In genomic region chr13:26468203-26468602, GRCh38 we compare ENCODE assay signal across 17 cellular contexts.
A peak's percentile ranks its signal among the peaks of the same experiment; 100 is the strongest.
DNase-seq lines count a peak whose midpoint lies in the region; ATAC-seq, FAIRE-seq and TF ChIP-seq lines count a peak whose summit lies in the region.
"Had no signal": no experiment of that assay in that cellular context is flagged by ENCODE, and none has a peak within 500 bp of the region (broad histone marks: within the 10 kb centered on the region; RNA-seq: fewer than 3 reads in every experiment).

No MANE protein-coding gene starts in this region.

- no peaks in the 10 kb centered on the region for H3K9me1 ChIP-seq in IMR-90 (ENCODE audit: insufficient read depth, low read length)

- no peak for ATAC-seq in IMR-90 (ENCODE audit: low read depth)

- dilution Hi-C loops in IMR-90 (cut with HindIII; ENCODE audit: low sequenced_read_pairs, unreplicated experiment), result no loop called here

- H2AK5ac ChIP-seq in IMR-90 (ENCODE audit: low read depth, low read length), result no peak overlapping the region

- TF ChIP-seq RAD21 in IMR-90 (IDR thresholded peaks at IDR 0.05; ENCODE audit: low read length), result no peak

- no peak overlapping the region for H2BK120ac ChIP-seq in IMR-90 (ENCODE audit: low read depth, low read length)

- H3K14ac ChIP-seq in IMR-90 (replicated peaks; ENCODE audit: low read depth, low read length), result no peak overlapping the region

- DNase-seq in IMR-90, result no peak
- peak; percentile 71 for DNase-seq in NCI-H146 (lab: John Stamatoyannopoulos, UW)
- peak; percentile 37 for DNase-seq in cerebellum (ENCODE audit: low spot score)
- no peak for DNase-seq in neural crest cell (ENCODE audit: low read depth, low spot score)
- DNase-seq in stimulated activated CD4-positive, alpha-beta T cell treated with anti-CD3 and anti-CD28 coated beads, Interleukin-1b, Interleukin-23, amount 100 ng/mL, for 48 hours, result no peak
- DNase-seq in RCC 7860 (ENCODE audit: low spot score), result no peak
- DNase-seq in T-helper 1 cell, result no peak
- DNase-seq: ACHN; CD8-positive, alpha-beta memory T cell; GOT3; KBM-7; NCI-H2029; NCI-H2171 treated with DMSO at 0.1 percent for 48 hours; NCI-H446; NCI-H526 treated with DMSO at 0.1 percent for 48 hours; SJCRH30 had no signal

- no peaks in the 10 kb centered on the region; the same call in 1 of the 2 replicates for H3K9me3 ChIP-seq in IMR-90 (ENCODE audit: control insufficient read depth, insufficient read depth, low read length)
- H3K9me3 ChIP-seq: SJCRH30 had no signal

- no peak overlapping the region for H3K4me3 Mint-ChIP-seq in neural crest cell
- H3K4me3 Mint-ChIP-seq: CD8-positive, alpha-beta memory T cell had no signal

- in situ Hi-C loops in IMR-90 (cut with MboI; ENCODE audit: low sequenced_read_pairs), result no loop called here

- no peaks in the 10 kb centered on the region for H3K36me3 Mint-ChIP-seq in neural crest cell (ENCODE audit: low read depth)
- H3K36me3 Mint-ChIP-seq: CD8-positive, alpha-beta memory T cell had no signal

- TF ChIP-seq POLR2A in IMR-90 (IDR thresholded peaks at IDR 0.05; ENCODE audit: low read depth, low read length), result no peak

- peak overlapping the region; percentile 8 for H2AFZ ChIP-seq in IMR-90 (replicated peaks; ENCODE audit: low read length, poor library complexity)

- no peak overlapping the region for H3K27ac ChIP-seq in IMR-90 (ENCODE audit: insufficient read depth, low read length)
- H3K27ac ChIP-seq: RWPE1, SJCRH30 had no signal

- no peaks in the 10 kb centered on the region for H3K36me3 ChIP-seq in IMR-90 (ENCODE audit: control insufficient read depth, insufficient read depth, low read length)
- H3K36me3 ChIP-seq: SJCRH30 had no signal

- CTCF ChIA-PET in IMR-90 (lab: Yijun Ruan, JAX), result no interaction called here

- H3K56ac ChIP-seq in IMR-90 (ENCODE audit: extremely low read depth, insufficient read depth, low read length), result no peak overlapping the region

- no peak overlapping the region for H3K9ac ChIP-seq in IMR-90 (ENCODE audit: low read depth, low read length)

- H3K23ac ChIP-seq in IMR-90 (ENCODE audit: low read depth, low read length), result no peak overlapping the region

- H2BK15ac ChIP-seq in IMR-90 (ENCODE audit: low read depth, low read length), result no peak overlapping the region

- peaks cover 2% of the 10 kb centered on the region for H3K4me1 ChIP-seq in IMR-90 (ENCODE audit: control insufficient read depth, insufficient read depth, low read length)

- H3K4me2 ChIP-seq in IMR-90 (ENCODE audit: low read depth, low read length), result no peak overlapping the region

- no peak overlapping the region for H4K91ac ChIP-seq in IMR-90 (ENCODE audit: insufficient read depth, low read depth, low read length)

- H3K9me3 Mint-ChIP-seq in neural crest cell, result peaks cover 3% of the 10 kb centered on the region
- H3K9me3 Mint-ChIP-seq: CD8-positive, alpha-beta memory T cell had no signal

- no peak overlapping the region for H2BK20ac ChIP-seq in IMR-90 (ENCODE audit: low read depth, low read length)

- H3K4me1 Mint-ChIP-seq in neural crest cell, result peaks cover 10% of the 10 kb centered on the region
- H3K4me1 Mint-ChIP-seq: CD8-positive, alpha-beta memory T cell had no signal

- H3K79me1 ChIP-seq in IMR-90 (ENCODE audit: low read depth in 1 of 2, low read length in 2 of 2), result no peaks in the 10 kb centered on the region

- TF ChIP-seq CTCF in IMR-90 (conservative IDR thresholded peaks at IDR 0.05; ENCODE audit: low read depth, low read length) (no peak), neural crest cell (conservative IDR thresholded peaks at IDR 0.05) (no peak)

- H3K4ac ChIP-seq in IMR-90 (ENCODE audit: low read depth, low read length), result no peak overlapping the region

- no peak overlapping the region for H4K8ac ChIP-seq in IMR-90 (ENCODE audit: low read depth in 2 of 2, low read length in 2 of 2)

- H2AK9ac ChIP-seq in IMR-90 (replicated peaks; ENCODE audit: low read depth, low read length, poor library complexity), result no peak overlapping the region

- H3K18ac ChIP-seq in IMR-90 (ENCODE audit: low read depth, low read length), result no peak overlapping the region

- no peaks in the 10 kb centered on the region for H4K20me1 ChIP-seq in IMR-90 (ENCODE audit: insufficient read depth, low read length)

- peaks cover 5% of the 10 kb centered on the region; the same call in 1 of the 2 replicates for H3K27me3 ChIP-seq in IMR-90 (ENCODE audit: control insufficient read depth, insufficient read depth, low read length)
- H3K27me3 ChIP-seq: SJCRH30 had no signal

- H2BK5ac ChIP-seq in IMR-90 (ENCODE audit: low read depth, low read length, poor library complexity, severe bottlenecking), result no peak overlapping the region

- H4K5ac ChIP-seq in IMR-90 (ENCODE audit: low read depth, low read length), result no peak overlapping the region; the same call in 1 of the 2 replicates

- no peak overlapping the region for H3K4me3 ChIP-seq in IMR-90 (ENCODE audit: insufficient read depth, low read depth, low read length)
- H3K4me3 ChIP-seq: SJCRH30 had no signal

- POLR2A ChIA-PET in IMR-90 (lab: Charles Lee; ENCODE audit: unreplicated experiment), result no interaction called here

- BruUV-seq in IMR-90 (replicated peaks; lab: Mats Ljungman, UMichigan), result no TSS peak

- intact Hi-C loops in IMR-90 (cut with micrococcal nuclease), result no loop called here

- H3K27me3 Mint-ChIP-seq in neural crest cell (ENCODE audit: low read depth), result no peaks in the 10 kb centered on the region

- WGBS in IMR-90 (ENCODE audit: extremely low coverage in 2 of 2, insufficient read length in 1 of 2), 2 experiments, result no CpG with 5 or more reads among the region's 3 CpGs

- H3K27ac Mint-ChIP-seq in neural crest cell (ENCODE audit: unreplicated experiment), result peak overlapping the region; percentile 83
- H3K27ac Mint-ChIP-seq: CD8-positive, alpha-beta memory T cell had no signal

- no peak for FAIRE-seq in RCC 7860 (lab: Jason Lieb, UNC)

TF ChIP-seq in IMR-90, 13 proteins besides CTCF, POLR2A, EP300 and RAD21:
- TF ChIP-seq CHD1 (IDR thresholded peaks at IDR 0.05; ENCODE audit: low read depth, low read length) (no peak), SMC3 (IDR thresholded peaks at IDR 0.05; ENCODE audit: low read depth, low read length) (no peak), MAZ (IDR thresholded peaks at IDR 0.05; ENCODE audit: borderline replicate concordance, low read depth, low read length) (no peak), NFE2L2 (IDR thresholded peaks at IDR 0.05; ENCODE audit: low read depth, low read length) (no peak), FOS (IDR thresholded peaks at IDR 0.05; ENCODE audit: low read depth, low read length) (no peak)

Comparison
In these comparisons a context has a peak if more than half of its experiments do, and no peak if none do; other contexts are left out.
1. DNase-seq: peak in NCI-H146 (single experiment) and cerebellum (single experiment); none in IMR-90 (single experiment), neural crest cell (single experiment), stimulated activated CD4-positive, alpha-beta T cell treated with anti-CD3 and anti-CD28 coated beads, Interleukin-1b, Interleukin-23, amount 100 ng/mL, for 48 hours (single experiment), RCC 7860 (single experiment) and T-helper 1 cell (0 of 5).